Comparison of ENCODE assay signal across 12 cellular contexts in the genomic region with DNA sequence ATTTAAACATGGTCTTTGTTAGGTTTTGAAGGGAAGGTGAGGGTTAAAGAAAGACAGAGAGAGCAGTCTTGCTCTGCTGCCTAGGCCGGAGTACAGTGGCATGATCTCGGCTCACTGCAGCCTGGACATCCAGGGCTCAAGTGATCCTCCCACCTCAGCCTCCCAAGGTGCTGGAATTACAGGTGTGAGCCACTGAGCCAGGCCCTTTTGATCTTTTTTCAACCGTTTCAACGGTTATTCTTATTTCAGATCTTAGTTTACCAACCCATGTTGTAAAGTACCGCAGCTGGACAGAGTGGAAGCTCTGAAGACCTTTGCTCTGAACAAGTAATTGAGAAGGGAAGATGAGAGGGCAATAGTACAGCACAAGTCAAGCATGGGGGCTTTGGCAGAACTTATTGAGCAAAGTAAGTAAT. TPM values are rescaled to one million over a fixed set of nuclear protein-coding genes. Genes with fewer than 3 reads are reported as not detected.
A peak's percentile ranks its signal among the peaks of the same experiment; 100 is the strongest.
DNase-seq lines count a peak whose midpoint lies in the region; ATAC-seq, FAIRE-seq and TF ChIP-seq lines count a peak whose summit lies in the region.
"Had no signal": no experiment of that assay in that cellular context is flagged by ENCODE, and none has a peak within 500 bp of the region (broad histone marks: within the 10 kb centered on the region; RNA-seq: fewer than 3 reads in every experiment).

No MANE protein-coding gene starts in this region.

- TF ChIP-seq CTCF in keratinocyte (optimal IDR thresholded peaks at IDR 0.05 in 1 of 3, IDR thresholded peaks at IDR 0.05 in 1 of 3, conservative IDR thresholded peaks at IDR 0.05 in 1 of 3; ENCODE audit: extremely low read depth in 1 of 3, insufficient read depth in 2 of 3, low read length in 3 of 3) (no peak), smooth muscle cell (IDR thresholded peaks at IDR 0.05; ENCODE audit: borderline replicate concordance, insufficient read depth, poor library complexity, severe bottlenecking) (no peak)

- ATAC-seq in T-helper 17 cell (no peak), esophagus mucosa (no peak)

- H4K20me1 ChIP-seq in keratinocyte (ENCODE audit: control insufficient read depth, extremely low read depth, insufficient read depth, low read length) = peaks cover 3% of the 10 kb centered on the region
- peaks cover 19% of the 10 kb centered on the region for H4K20me1 ChIP-seq in smooth muscle cell (ENCODE audit: low read depth)

- H2AFZ ChIP-seq in keratinocyte (ENCODE audit: control insufficient read depth, low read length) (no peak overlapping the region), smooth muscle cell (ENCODE audit: low read depth) (no peak overlapping the region)

- H3K4me2 ChIP-seq in keratinocyte (ENCODE audit: control insufficient read depth, extremely low read depth, insufficient read depth, low read depth, low read length) (peak overlapping the region; percentile 85), smooth muscle cell (no peak overlapping the region)

- no peaks in the 10 kb centered on the region for H3K9me3 Mint-ChIP-seq in activated T-cell treated with anti-CD3 and anti-CD28 coated beads, Interleukin-2, amount 50 U/mL, for 24 hours
- H3K9me3 Mint-ChIP-seq: dendritic cell treated with granulocyte-macrophage colony-stimulating factor and Interleukin-4, amounts not matched to agents 40 ng/mL and 50 ng/mL, for 4 days had no signal

- no peaks in the 10 kb centered on the region for H3F3A ChIP-seq in smooth muscle cell (ENCODE audit: low read depth)

- H3K4me3 Mint-ChIP-seq in activated T-cell treated with anti-CD3 and anti-CD28 coated beads, Interleukin-2, amount 50 U/mL, for 24 hours = peak overlapping the region; percentile 95
- no peak overlapping the region for H3K4me3 Mint-ChIP-seq in T-helper 17 cell

- H3K36me3 Mint-ChIP-seq in activated T-cell treated with anti-CD3 and anti-CD28 coated beads, Interleukin-2, amount 50 U/mL, for 24 hours (ENCODE audit: low read depth) = peaks cover 34% of the 10 kb centered on the region
- peaks cover 2% of the 10 kb centered on the region for H3K36me3 Mint-ChIP-seq in T-helper 17 cell (ENCODE audit: low read depth)

- H3K9ac ChIP-seq in keratinocyte (ENCODE audit: control insufficient read depth, extremely low read depth, insufficient read depth, low read length) (no peak overlapping the region), smooth muscle cell (ENCODE audit: low read depth) (no peak overlapping the region)

- H3K4me3 ChIP-seq in keratinocyte (ENCODE audit: control insufficient read depth in 2 of 3, extremely low read depth in 1 of 3, insufficient read depth in 2 of 3, low read depth in 1 of 3, low read length in 3 of 3) (no peak overlapping the region), smooth muscle cell (peak overlapping the region; percentile 88)

- H3K27ac ChIP-seq in keratinocyte (ENCODE audit: control insufficient read depth, insufficient read depth, low read length) (no peak overlapping the region), smooth muscle cell (ENCODE audit: low read depth) (no peak overlapping the region)

- H3K4me1 Mint-ChIP-seq in activated T-cell treated with anti-CD3 and anti-CD28 coated beads, Interleukin-2, amount 50 U/mL, for 24 hours (ENCODE audit: low read depth) = peaks cover 46% of the 10 kb centered on the region
- H3K4me1 Mint-ChIP-seq in T-helper 17 cell = peaks cover 37% of the 10 kb centered on the region

- no peaks in the 10 kb centered on the region for H3K9me1 ChIP-seq in keratinocyte (ENCODE audit: control insufficient read depth, extremely low read depth, insufficient read depth, low read length)

- no peak overlapping the region for H3K27ac Mint-ChIP-seq in activated T-cell treated with anti-CD3 and anti-CD28 coated beads, Interleukin-2, amount 50 U/mL, for 24 hours
- peak overlapping the region; percentile 96 for H3K27ac Mint-ChIP-seq in T-helper 17 cell

- FAIRE-seq in keratinocyte (lab: Jason Lieb, UNC) = no peak

- DNase-seq in activated T-cell treated with anti-CD3 and anti-CD28 coated beads, Interleukin-2, amount 50 U/mL, for 24 hours = no peak
- DNase-seq in activated T-cell treated with anti-CD3 and anti-CD28 coated beads, Interleukin-2, amount 50 U/mL, for 48 hours = no peak
- DNase-seq in T-helper 17 cell (no peak), keratinocyte (ENCODE audit: low read depth, low spot score) (no peak), smooth muscle cell (lab: John Stamatoyannopoulos, UW; ENCODE audit: unreplicated experiment) (no peak), putamen (ENCODE audit: low spot score) (no peak), kidney glomerular epithelial cell (lab: John Stamatoyannopoulos, UW) (no peak)
- DNase-seq: NCI-H1105; NCI-H82; stimulated activated CD4-positive, alpha-beta T cell treated with anti-CD3 and anti-CD28 coated beads, Interleukin-4, amount 100 ng/mL, for 4 hours had no signal

- no peaks in the 10 kb centered on the region for H3K27me3 Mint-ChIP-seq in activated T-cell treated with anti-CD3 and anti-CD28 coated beads, Interleukin-2, amount 50 U/mL, for 24 hours
- no peaks in the 10 kb centered on the region for H3K27me3 Mint-ChIP-seq in T-helper 17 cell
- H3K27me3 Mint-ChIP-seq: dendritic cell treated with granulocyte-macrophage colony-stimulating factor and Interleukin-4, amounts not matched to agents 40 ng/mL and 50 ng/mL, for 4 days had no signal

- WGBS in smooth muscle cell (ENCODE audit: low lambda C conversion rate) = 84% methylated on average over 5 of the region's 5 CpGs

- H3K27me3 ChIP-seq in keratinocyte (ENCODE audit: control insufficient read depth, extremely low read depth, insufficient read depth, low read length) = no peaks in the 10 kb centered on the region
- H3K27me3 ChIP-seq in smooth muscle cell (ENCODE audit: low read depth) = no peaks in the 10 kb centered on the region

- H3K36me3 ChIP-seq in keratinocyte (ENCODE audit: control insufficient read depth in 2 of 2, extremely low read depth in 1 of 2, insufficient read depth in 2 of 2, low read length in 2 of 2) (peaks cover 0 to under 1% of the 10 kb centered on the region in 2 experiments), smooth muscle cell (ENCODE audit: low read depth) (no peaks in the 10 kb centered on the region)

- peaks cover 18% of the 10 kb centered on the region for H3K4me1 ChIP-seq in keratinocyte (ENCODE audit: control insufficient read depth, extremely low read depth, insufficient read depth, low read length)
- peaks cover 27% of the 10 kb centered on the region for H3K4me1 ChIP-seq in smooth muscle cell (ENCODE audit: low read depth)

- dilution Hi-C loops in keratinocyte (cut with MboI; ENCODE audit: extremely low pct_ligation_motif_present, low sequenced_read_pairs) = no loop called here

- H3K9me3 ChIP-seq in T-helper 17 cell (ENCODE audit: control insufficient read depth, low read length, poor library complexity, severe bottlenecking) (no peaks in the 10 kb centered on the region), keratinocyte (ENCODE audit: control insufficient read depth, low read depth, low read length) (no peaks in the 10 kb centered on the region), smooth muscle cell (replicated peaks; ENCODE audit: low read depth) (no peaks in the 10 kb centered on the region)

- H3K79me2 ChIP-seq in keratinocyte (ENCODE audit: control insufficient read depth, insufficient read depth, low read length) (peaks cover 36% of the 10 kb centered on the region), smooth muscle cell (ENCODE audit: low read depth) (peaks cover 27% of the 10 kb centered on the region)

RNA-seq across cellular contexts. Expression of a gene that starts 1.2 kb away (rescaled TPM):
- total RNA-seq in T-helper 17 cell (10 to 100 TPM; 44.9 to 46.4 TPM), smooth muscle cell (45.7 and 57.8 TPM in 2 replicates), esophagus mucosa (44.7 TPM)
- polyA plus RNA-seq in keratinocyte (42.9 to 64.1 TPM (median 44.6 TPM) in 3 replicates), smooth muscle cell (28.2 and 33.8 TPM in 2 replicates)
- 145 TPM for polyA plus RNA-seq in keratinocyte (2011; ENCODE audit: low read depth)
- 33.2 and 55.1 TPM in 2 replicates for polyA plus RNA-seq in keratinocyte (2011; cell fraction: cytosol; rRNA removed)
- polyA plus RNA-seq in keratinocyte (2011; cell fraction: nucleus; rRNA removed) = 62.2 and 74.9 TPM in 2 replicates
- polyA plus RNA-seq in keratinocyte (2012; ENCODE audit: low replicate concordance) = 34.7 and 42.5 TPM in 2 replicates
- 30.2 to 92.6 TPM (median 50.1 TPM) in 3 replicates for polyA minus RNA-seq in keratinocyte
- 49.9 TPM for polyA minus RNA-seq in keratinocyte (2011; cell fraction: cytosol; rRNA and poly(A)+ RNA removed)
- 55.4 and 107 TPM in 2 replicates for polyA minus RNA-seq in keratinocyte (2011; cell fraction: nucleus; rRNA and poly(A)+ RNA removed)
